ENCODE assay signal across 13 cellular contexts in the genomic region with DNA sequence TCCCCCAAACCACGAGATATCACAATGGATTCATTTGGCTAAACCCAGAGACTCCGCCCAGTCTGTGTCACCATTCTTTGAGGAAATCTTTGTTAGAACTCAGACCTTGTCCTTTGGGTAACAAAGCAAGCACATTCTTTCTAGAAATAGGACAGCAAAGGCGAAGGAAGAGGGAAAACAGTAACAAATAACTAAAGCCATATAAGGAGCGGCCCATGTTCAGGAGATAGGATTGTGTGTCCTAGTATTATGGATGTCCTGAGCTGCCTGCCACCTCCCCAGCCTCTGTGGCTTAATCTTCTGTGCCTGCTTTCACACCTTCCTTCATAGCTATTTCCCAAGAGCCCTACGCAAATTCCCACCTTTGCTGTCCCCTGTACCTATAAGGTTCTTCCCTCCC. TPM values are rescaled to one million over a fixed set of nuclear protein-coding genes. Genes with fewer than 3 reads are reported as not detected.
DNase-seq lines count a peak whose midpoint lies in the region; ATAC-seq and TF ChIP-seq lines count a peak whose summit lies in the region.
"Had no signal": no experiment of that assay in that cellular context is flagged by ENCODE, and none has a peak within 500 bp of the region (broad histone marks: within the 10 kb centered on the region; RNA-seq: fewer than 3 reads in every experiment).

No MANE protein-coding gene starts in this region.

- H3K36me3 Mint-ChIP-seq in Calu3 (ENCODE audit: insufficient read depth, unreplicated experiment): no peaks in the 10 kb centered on the region
- no peaks in the 10 kb centered on the region for H3K36me3 Mint-ChIP-seq in activated T-cell treated with anti-CD3 and anti-CD28 coated beads, Interleukin-2, amount 50 U/mL, for 4 hours (ENCODE audit: insufficient read depth)

- BruUV-seq in Calu3 (replicated peaks; lab: Mats Ljungman, UMichigan): no TSS peak

- no peaks in the 10 kb centered on the region for H3K27me3 Mint-ChIP-seq in Calu3 (ENCODE audit: unreplicated experiment)
- H3K27me3 Mint-ChIP-seq in activated T-cell treated with anti-CD3 and anti-CD28 coated beads, Interleukin-2, amount 50 U/mL, for 4 hours (ENCODE audit: low read depth): peaks cover 35% of the 10 kb centered on the region

- peaks cover 0 to 17% (median 0%) of the 10 kb centered on the region in 12 donors for H3K9me3 ChIP-seq in heart left ventricle

- H3K4me1 Mint-ChIP-seq in Calu3 (ENCODE audit: low read depth, unreplicated experiment): peaks cover 58% of the 10 kb centered on the region
- no peaks in the 10 kb centered on the region for H3K4me1 Mint-ChIP-seq in activated T-cell treated with anti-CD3 and anti-CD28 coated beads, Interleukin-2, amount 50 U/mL, for 4 hours (ENCODE audit: low read depth)

- H3K27ac ChIP-seq in heart left ventricle: peak overlapping the region; percentile 27 to 74 (median 63)
- H3K27ac ChIP-seq: C4-2B had no signal

- H3K4me3 Mint-ChIP-seq in Calu3 (ENCODE audit: low read depth, unreplicated experiment): no peak overlapping the region
- no peak overlapping the region for H3K4me3 Mint-ChIP-seq in activated T-cell treated with anti-CD3 and anti-CD28 coated beads, Interleukin-2, amount 50 U/mL, for 4 hours

- peaks cover 4 to 74% (median 45%) of the 10 kb centered on the region in 12 donors for H3K4me1 ChIP-seq in heart left ventricle

- ATAC-seq in SK-N-SH treated with all-trans-retinoic acid at 6 μM for 48 hours: peak; percentile 5; the same call in 1 of the 3 replicates
- ATAC-seq in heart left ventricle: peak; percentile 15 to 61 (median 52)
- ATAC-seq in HG03196 (IDR thresholded peaks at IDR 0.05; ENCODE audit: unreplicated experiment): no peak
- ATAC-seq in activated T-cell treated with anti-CD3 and anti-CD28 coated beads, Interleukin-2, amount 50 U/mL, for 4 hours: no peak
- no peak for ATAC-seq in GM19395 (IDR thresholded peaks at IDR 0.05; ENCODE audit: unreplicated experiment)

- CTCF ChIA-PET in Calu3 (lab: Charles Lee): interaction anchor here (0.6 to 4.6 kb wide), 4 partner anchors 11 to 108 kb away, joined by 3 to 28 read pairs (median 3); no protein-coding TSS in a partner anchor

- no peaks in the 10 kb centered on the region for H3K27me3 ChIP-seq in heart left ventricle

- peak; percentile 28 for DNase-seq in Calu3
- DNase-seq in heart left ventricle: no peak
- DNase-seq in renal cortical epithelial cell (ENCODE audit: low read depth): peak; percentile 54
- DNase-seq in activated T-cell treated with anti-CD3 and anti-CD28 coated beads, Interleukin-2, amount 50 U/mL, for 4 hours: no peak
- DNase-seq in hippocampal formation (lab: John Stamatoyannopoulos, UW): no peak
- DNase-seq: activated naive CD4-positive, alpha-beta T cell; effector CD4-positive, alpha-beta T cell; NCI-H1092; stimulated activated CD4-positive, alpha-beta T cell treated with anti-CD3 and anti-CD28 coated beads, Interleukin-15, amount 100 ng/mL, for 24 hours had no signal

- no peak for TF ChIP-seq POLR2A in heart left ventricle (IDR thresholded peaks at IDR 0.05)

- H3K9me3 Mint-ChIP-seq in Calu3 (ENCODE audit: low read depth, unreplicated experiment): no peaks in the 10 kb centered on the region
- H3K9me3 Mint-ChIP-seq in activated T-cell treated with anti-CD3 and anti-CD28 coated beads, Interleukin-2, amount 50 U/mL, for 4 hours: no peaks in the 10 kb centered on the region

- no peaks in the 10 kb centered on the region for H3K36me3 ChIP-seq in heart left ventricle

- peak overlapping the region in 1 of 12 donors; percentile 55 for H3K4me3 ChIP-seq in heart left ventricle

- H3K27ac Mint-ChIP-seq in Calu3 (ENCODE audit: unreplicated experiment): no peak overlapping the region

- TF ChIP-seq CTCF in Calu3 (IDR thresholded peaks at IDR 0.05; ENCODE audit: unreplicated experiment) (no peak), heart left ventricle (IDR thresholded peaks at IDR 0.05) (no peak)

- intact Hi-C loops in Calu3 (cut with micrococcal nuclease; ENCODE audit: unreplicated experiment) (no loop called here), heart left ventricle (cut with DNase I) (loop anchor here in 2 of 10 donors (5.0 to 10.0 kb wide), 2 partner anchors 59 to 61 kb away; a partner anchor contains a TSS)

- WGBS in heart left ventricle, 4 donors: 61 to 76% (median 68%) methylated on average over 5 of the region's 5 CpGs

TF ChIP-seq in SK-N-SH treated with all-trans-retinoic acid at 6 μM for 48 hours, 23 proteins besides CTCF, POLR2A, EP300 and RAD21 (continues in another document):
- TF ChIP-seq TOX (CRISPR knock-in tag; IDR thresholded peaks at IDR 0.05; ENCODE audit: borderline replicate concordance) (no peak), CSDC2 (CRISPR knock-in tag; IDR thresholded peaks at IDR 0.05) (no peak), BACH2 (CRISPR knock-in tag; IDR thresholded peaks at IDR 0.05; ENCODE audit: borderline replicate concordance) (no peak), ZFP30 (CRISPR knock-in tag; IDR thresholded peaks at IDR 0.05) (no peak), ISL1 (CRISPR knock-in tag; IDR thresholded peaks at IDR 0.05) (no peak)
- TF ChIP-seq, protein P1, sequence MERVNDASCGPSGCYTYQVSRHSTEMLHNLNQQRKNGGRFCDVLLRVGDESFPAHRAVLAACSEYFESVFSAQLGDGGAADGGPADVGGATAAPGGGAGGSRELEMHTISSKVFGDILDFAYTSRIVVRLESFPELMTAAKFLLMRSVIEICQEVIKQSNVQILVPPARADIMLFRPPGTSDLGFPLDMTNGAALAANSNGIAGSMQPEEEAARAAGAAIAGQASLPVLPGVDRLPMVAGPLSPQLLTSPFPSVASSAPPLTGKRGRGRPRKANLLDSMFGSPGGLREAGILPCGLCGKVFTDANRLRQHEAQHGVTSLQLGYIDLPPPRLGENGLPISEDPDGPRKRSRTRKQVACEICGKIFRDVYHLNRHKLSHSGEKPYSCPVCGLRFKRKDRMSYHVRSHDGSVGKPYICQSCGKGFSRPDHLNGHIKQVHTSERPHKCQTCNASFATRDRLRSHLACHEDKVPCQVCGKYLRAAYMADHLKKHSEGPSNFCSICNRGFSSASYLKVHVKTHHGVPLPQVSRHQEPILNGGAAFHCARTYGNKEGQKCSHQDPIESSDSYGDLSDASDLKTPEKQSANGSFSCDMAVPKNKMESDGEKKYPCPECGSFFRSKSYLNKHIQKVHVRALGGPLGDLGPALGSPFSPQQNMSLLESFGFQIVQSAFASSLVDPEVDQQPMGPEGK (CRISPR knock-in tag; IDR thresholded peaks at IDR 0.05; ENCODE audit: borderline replicate concordance): no peak
- TF ChIP-seq, protein P2, sequence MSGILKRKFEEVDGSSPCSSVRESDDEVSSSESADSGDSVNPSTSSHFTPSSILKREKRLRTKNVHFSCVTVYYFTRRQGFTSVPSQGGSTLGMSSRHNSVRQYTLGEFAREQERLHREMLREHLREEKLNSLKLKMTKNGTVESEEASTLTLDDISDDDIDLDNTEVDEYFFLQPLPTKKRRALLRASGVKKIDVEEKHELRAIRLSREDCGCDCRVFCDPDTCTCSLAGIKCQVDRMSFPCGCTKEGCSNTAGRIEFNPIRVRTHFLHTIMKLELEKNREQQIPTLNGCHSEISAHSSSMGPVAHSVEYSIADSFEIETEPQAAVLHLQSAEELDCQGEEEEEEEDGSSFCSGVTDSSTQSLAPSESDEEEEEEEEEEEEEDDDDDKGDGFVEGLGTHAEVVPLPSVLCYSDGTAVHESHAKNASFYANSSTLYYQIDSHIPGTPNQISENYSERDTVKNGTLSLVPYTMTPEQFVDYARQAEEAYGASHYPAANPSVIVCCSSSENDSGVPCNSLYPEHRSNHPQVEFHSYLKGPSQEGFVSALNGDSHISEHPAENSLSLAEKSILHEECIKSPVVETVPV (CRISPR knock-in tag; IDR thresholded peaks at IDR 0.05): no peak
- TF ChIP-seq, protein P3, sequence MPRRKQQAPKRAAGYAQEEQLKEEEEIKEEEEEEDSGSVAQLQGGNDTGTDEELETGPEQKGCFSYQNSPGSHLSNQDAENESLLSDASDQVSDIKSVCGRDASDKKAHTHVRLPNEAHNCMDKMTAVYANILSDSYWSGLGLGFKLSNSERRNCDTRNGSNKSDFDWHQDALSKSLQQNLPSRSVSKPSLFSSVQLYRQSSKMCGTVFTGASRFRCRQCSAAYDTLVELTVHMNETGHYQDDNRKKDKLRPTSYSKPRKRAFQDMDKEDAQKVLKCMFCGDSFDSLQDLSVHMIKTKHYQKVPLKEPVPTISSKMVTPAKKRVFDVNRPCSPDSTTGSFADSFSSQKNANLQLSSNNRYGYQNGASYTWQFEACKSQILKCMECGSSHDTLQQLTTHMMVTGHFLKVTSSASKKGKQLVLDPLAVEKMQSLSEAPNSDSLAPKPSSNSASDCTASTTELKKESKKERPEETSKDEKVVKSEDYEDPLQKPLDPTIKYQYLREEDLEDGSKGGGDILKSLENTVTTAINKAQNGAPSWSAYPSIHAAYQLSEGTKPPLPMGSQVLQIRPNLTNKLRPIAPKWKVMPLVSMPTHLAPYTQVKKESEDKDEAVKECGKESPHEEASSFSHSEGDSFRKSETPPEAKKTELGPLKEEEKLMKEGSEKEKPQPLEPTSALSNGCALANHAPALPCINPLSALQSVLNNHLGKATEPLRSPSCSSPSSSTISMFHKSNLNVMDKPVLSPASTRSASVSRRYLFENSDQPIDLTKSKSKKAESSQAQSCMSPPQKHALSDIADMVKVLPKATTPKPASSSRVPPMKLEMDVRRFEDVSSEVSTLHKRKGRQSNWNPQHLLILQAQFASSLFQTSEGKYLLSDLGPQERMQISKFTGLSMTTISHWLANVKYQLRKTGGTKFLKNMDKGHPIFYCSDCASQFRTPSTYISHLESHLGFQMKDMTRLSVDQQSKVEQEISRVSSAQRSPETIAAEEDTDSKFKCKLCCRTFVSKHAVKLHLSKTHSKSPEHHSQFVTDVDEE (CRISPR knock-in tag; IDR thresholded peaks at IDR 0.05): no peak
- TF ChIP-seq, protein P4, sequence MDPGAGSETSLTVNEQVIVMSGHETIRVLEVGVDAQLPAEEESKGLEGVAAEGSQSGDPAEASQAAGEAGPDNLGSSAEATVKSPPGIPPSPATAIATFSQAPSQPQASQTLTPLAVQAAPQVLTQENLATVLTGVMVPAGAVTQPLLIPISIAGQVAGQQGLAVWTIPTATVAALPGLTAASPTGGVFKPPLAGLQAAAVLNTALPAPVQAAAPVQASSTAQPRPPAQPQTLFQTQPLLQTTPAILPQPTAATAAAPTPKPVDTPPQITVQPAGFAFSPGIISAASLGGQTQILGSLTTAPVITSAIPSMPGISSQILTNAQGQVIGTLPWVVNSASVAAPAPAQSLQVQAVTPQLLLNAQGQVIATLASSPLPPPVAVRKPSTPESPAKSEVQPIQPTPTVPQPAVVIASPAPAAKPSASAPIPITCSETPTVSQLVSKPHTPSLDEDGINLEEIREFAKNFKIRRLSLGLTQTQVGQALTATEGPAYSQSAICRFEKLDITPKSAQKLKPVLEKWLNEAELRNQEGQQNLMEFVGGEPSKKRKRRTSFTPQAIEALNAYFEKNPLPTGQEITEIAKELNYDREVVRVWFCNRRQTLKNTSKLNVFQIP (CRISPR knock-in tag; IDR thresholded peaks at IDR 0.05; ENCODE audit: borderline replicate concordance, low read depth): no peak

RNA-seq across cellular contexts. Expression of a gene that starts 59.9 kb away (rescaled TPM):
- total RNA-seq in Calu3 (2022) (31.9 and 35.5 TPM in 2 replicates), heart left ventricle (10 to 100 TPM; 23.9 to 57.1 (median 51.2) TPM), renal cortical epithelial cell (42.9 and 48.0 TPM in 2 replicates)
- polyA plus RNA-seq in heart left ventricle: 10 to 100 TPM; 10.7 to 41.4 TPM
- 1 to 10 TPM in 1 of 3 donors, under 1 TPM in 2; 0.33 to 1.1 (median 0.61) TPM for total RNA-seq in activated T-cell treated with anti-CD3 and anti-CD28 coated beads, Interleukin-2, amount 50 U/mL, for 4 hours

Comparison
In these comparisons a context has a peak if more than half of its experiments do, and no peak if none do; other contexts are left out.
1. DNase-seq: peak in Calu3 (single experiment) and renal cortical epithelial cell (single experiment); none in heart left ventricle (0 of 5), activated T-cell treated with anti-CD3 and anti-CD28 coated beads, Interleukin-2, amount 50 U/mL, for 4 hours (single experiment) and hippocampal formation (0 of 2).
2. ATAC-seq: peak in SK-N-SH treated with all-trans-retinoic acid at 6 μM for 48 hours (single experiment) and heart left ventricle (4 of 4); none in HG03196 (single experiment), activated T-cell treated with anti-CD3 and anti-CD28 coated beads, Interleukin-2, amount 50 U/mL, for 4 hours (0 of 2) and GM19395 (single experiment).
3. RNA of a gene that starts 59.9 kb away (total RNA-seq): 23.9 to 57.1 TPM in heart left ventricle, 42.9 to 48.0 TPM in renal cortical epithelial cell and 31.9 to 35.5 TPM in Calu3; 0.33 to 1.1 TPM in activated T-cell treated with anti-CD3 and anti-CD28 coated beads, Interleukin-2, amount 50 U/mL, for 4 hours; every median in the first group is over 10 times any median in the second.